In genomic region chr7:12839508-12840153, GRCh38 we compare ENCODE assay signal across 19 cellular contexts.
DNase-seq lines count a peak whose midpoint lies in the region; TF ChIP-seq lines count a peak whose summit lies in the region.
"Had no signal": no experiment of that assay in that cellular context is flagged by ENCODE, and none has a peak within 500 bp of the region (broad histone marks: within the 10 kb centered on the region; RNA-seq: fewer than 3 reads in every experiment).

No MANE protein-coding gene starts in this region.

- TF ChIP-seq CTCF in choroid plexus epithelial cell (conservative IDR thresholded peaks at IDR 0.05; ENCODE audit: low read depth, low read length) (no peak), neural progenitor cell (IDR thresholded peaks at IDR 0.05) (no peak)

- peaks cover 14% of the 10 kb centered on the region for H3K4me1 Mint-ChIP-seq in neural progenitor cell

- H3K9me3 ChIP-seq in neural progenitor cell (ENCODE audit: low read depth) (no peaks in the 10 kb centered on the region), Karpas-422 (ENCODE audit: low read length) (no peaks in the 10 kb centered on the region)
- H3K9me3 ChIP-seq: testis had no signal

- H3K4me1 ChIP-seq in neural progenitor cell (peaks cover 5% of the 10 kb centered on the region), Karpas-422 (ENCODE audit: low read length) (no peaks in the 10 kb centered on the region)
- H3K4me1 ChIP-seq: heart left ventricle, left ventricle myocardium inferior, testis had no signal

- no peak overlapping the region for H3K4me3 Mint-ChIP-seq in neural progenitor cell
- H3K4me3 Mint-ChIP-seq: activated T-helper 1 cell treated with anti-CD3 and anti-CD28 coated beads, Interleukin-12 subunit alpha, Interleukin-12 subunit beta, Interleukin-2, Interleukin-4 antibody, amounts not matched to agents 30 ng/mL and 10 ng/mL and 1 ng/mL, durations not matched to agents 14 hours and 24 hours and 36 hours had no signal

- H3F3A ChIP-seq in neural progenitor cell (ENCODE audit: low read depth), result peaks cover 11% of the 10 kb centered on the region

- H3K27me3 ChIP-seq in neural progenitor cell (no peaks in the 10 kb centered on the region), Karpas-422 (ENCODE audit: low read length) (no peaks in the 10 kb centered on the region)
- H3K27me3 ChIP-seq: heart left ventricle, testis had no signal

- no peak overlapping the region for H3K4me3 ChIP-seq in choroid plexus epithelial cell (ENCODE audit: low read depth, low read length)
- H3K4me3 ChIP-seq in neural progenitor cell, result no peak overlapping the region
- no peak overlapping the region for H3K4me3 ChIP-seq in Karpas-422 (ENCODE audit: low read length)
- H3K4me3 ChIP-seq: coronary artery, GM12878, left ventricle myocardium inferior, testis had no signal

- H3K79me2 ChIP-seq in neural progenitor cell (ENCODE audit: low read depth) (no peaks in the 10 kb centered on the region), Karpas-422 (ENCODE audit: low read length) (no peaks in the 10 kb centered on the region)

- H3K4me2 ChIP-seq in neural progenitor cell (peak overlapping the region; percentile 47), Karpas-422 (ENCODE audit: low read depth, low read length, poor library complexity, severe bottlenecking) (no peak overlapping the region)

- no peaks in the 10 kb centered on the region for H3K9me2 ChIP-seq in Karpas-422 (replicated peaks; ENCODE audit: insufficient read depth, low read length)

- DNase-seq in H4 (ENCODE audit: low spot score) (peak; percentile 45), NCI-H187 (lab: John Stamatoyannopoulos, UW) (peak; percentile 8 to 34), choroid plexus epithelial cell (ENCODE audit: low read depth) (peak; percentile 35), neural progenitor cell (ENCODE audit: low spot score) (peak; percentile 76), NCI-H1105 (lab: John Stamatoyannopoulos, UW) (no peak), NK-92 (lab: John Stamatoyannopoulos, UW; ENCODE audit: unreplicated experiment) (no peak), Karpas-422 (no peak)
- DNase-seq: activated CD4-positive, alpha-beta T cell treated with anti-CD3 and anti-CD28 coated beads, Interleukin-2, amount 50 U/mL, for 1 hour; C1 segment of cervical spinal cord; erythroblast; left ventricle myocardium inferior; NCI-H526 treated with DMSO at 0.1 percent for 48 hours; SHP77; T-helper 9 cell; testis had no signal

- H2AFZ ChIP-seq in neural progenitor cell (replicated peaks) (peak overlapping the region; percentile 23), Karpas-422 (ENCODE audit: low read length) (no peak overlapping the region)

- H3K27ac Mint-ChIP-seq in neural progenitor cell, result no peak overlapping the region
- H3K27ac Mint-ChIP-seq: activated T-helper 1 cell treated with anti-CD3 and anti-CD28 coated beads, Interleukin-12 subunit alpha, Interleukin-12 subunit beta, Interleukin-2, Interleukin-4 antibody, amounts not matched to agents 30 ng/mL and 10 ng/mL and 1 ng/mL, durations not matched to agents 14 hours and 24 hours and 36 hours had no signal

- H3K27ac ChIP-seq in neural progenitor cell, result no peak overlapping the region
- no peak overlapping the region for H3K27ac ChIP-seq in Karpas-422 (ENCODE audit: low read length)
- H3K27ac ChIP-seq: coronary artery, heart left ventricle, left ventricle myocardium inferior, testis had no signal

- peaks cover 39% of the 10 kb centered on the region for H3K9me3 Mint-ChIP-seq in neural progenitor cell

- peaks cover 1% of the 10 kb centered on the region for H3K27me3 Mint-ChIP-seq in neural progenitor cell (ENCODE audit: insufficient read depth, low read depth)

- H3K36me3 ChIP-seq in neural progenitor cell, result no peaks in the 10 kb centered on the region
- H3K36me3 ChIP-seq in Karpas-422 (ENCODE audit: insufficient read depth, low read length), result no peaks in the 10 kb centered on the region
- H3K36me3 ChIP-seq: heart left ventricle, left ventricle myocardium inferior had no signal

- no peak overlapping the region for H3K9ac ChIP-seq in neural progenitor cell
- no peak overlapping the region for H3K9ac ChIP-seq in Karpas-422 (ENCODE audit: low read length)

- H3K36me3 Mint-ChIP-seq in neural progenitor cell, result peaks cover 4% of the 10 kb centered on the region

- H4K20me1 ChIP-seq in neural progenitor cell (ENCODE audit: low read depth) (no peaks in the 10 kb centered on the region), Karpas-422 (ENCODE audit: insufficient read depth, low read depth, low read length) (no peaks in the 10 kb centered on the region)

Comparison
In these comparisons a context has a peak if more than half of its experiments do, and no peak if none do; other contexts are left out.
1. DNase-seq: peak in H4 (single experiment), NCI-H187 (2 of 2), choroid plexus epithelial cell (single experiment) and neural progenitor cell (single experiment); none in NCI-H1105 (single experiment), NK-92 (single experiment) and Karpas-422 (single experiment).